Comparison of ENCODE assay signal across 8 cellular contexts in genomic region chr5:80091792-80092192, GRCh38. TPM values are rescaled to one million over a fixed set of nuclear protein-coding genes. Genes with fewer than 3 reads are reported as not detected.
DNase-seq lines count a peak whose midpoint lies in the region; ATAC-seq, FAIRE-seq and TF ChIP-seq lines count a peak whose summit lies in the region.
"Not testable (repeated sequence)": the region's sequence is repeated elsewhere in the genome, so short reads cannot be mapped to it uniquely, and the experiment has no call there.

No MANE protein-coding gene starts in this region.

- not testable (repeated sequence) for H3F3A ChIP-seq in smooth muscle cell (ENCODE audit: low read depth)

- 29% methylated on average over 15 of the region's 15 CpGs for WGBS in HepG2 (ENCODE audit: low lambda C conversion rate)
- WGBS in smooth muscle cell (ENCODE audit: low lambda C conversion rate): 34% methylated on average over 15 of the region's 15 CpGs

- POLR2A ChIA-PET in HepG2 (lab: Yijun Ruan, JAX): interaction anchor here (0.9 to 1.5 kb wide), 4 partner anchors 14 to 216 kb away, joined by 3 to 24 read pairs (median 6); partner anchors contain the start of gene SERINC5

- peak; percentile 72 for FAIRE-seq in GM18507 (lab: Jason Lieb, UNC)
- FAIRE-seq in HepG2 (lab: Jason Lieb, UNC): not testable (repeated sequence)

- not testable (repeated sequence) for H3K9me3 ChIP-seq in SJCRH30 (replicated peaks); HepG2 (ENCODE audit: low read length); smooth muscle cell (replicated peaks; ENCODE audit: low read depth)

- in situ Hi-C loops in HepG2 (cut with HindIII; ENCODE audit: extremely low pct_ligation_motif_present, low pct_unique_long_range_greater_than_20kb): loop anchor here (5.0 kb wide), 1 partner anchor 166 kb away; the partner anchor contains the start of gene SERINC5

- TF ChIP-seq POLR2A in HepG2 (IDR thresholded peaks at IDR 0.05; ENCODE audit: insufficient read depth in 1 of 2, low read depth in 2 of 2, low read length in 2 of 2): not testable (repeated sequence)

- H3K4me3 ChIP-seq in SJCRH30; epithelial cell of proximal tubule (ENCODE audit: low read depth, low read length); HepG2 (replicated peaks in 1 of 3; ENCODE audit: insufficient read depth in 1 of 3, low read depth in 2 of 3, low read length in 3 of 3); smooth muscle cell: not testable (repeated sequence)

- H3K9ac ChIP-seq in HepG2 (ENCODE audit: insufficient read depth, low read depth, low read length); smooth muscle cell (ENCODE audit: low read depth): not testable (repeated sequence)

- intact Hi-C loops in HepG2 (cut with micrococcal nuclease; ENCODE audit: unreplicated experiment): loop anchor here (1.0 to 5.0 kb wide), 5 partner anchors 61 to 216 kb away; partner anchors contain the start of gene SERINC5

- not testable (repeated sequence) for BruUV-seq in HepG2 (replicated peaks; lab: Mats Ljungman, UMichigan)

- not testable (repeated sequence) for H3K4me1 ChIP-seq in SJCRH30
- H3K4me1 ChIP-seq in HepG2 (ENCODE audit: insufficient read depth, low read length) (peaks cover 59% of the 10 kb centered on the region), smooth muscle cell (ENCODE audit: low read depth) (peaks cover 20% of the 10 kb centered on the region)

- peak; percentile 60 to 71 for DNase-seq in AML-193 (lab: John Stamatoyannopoulos, UW)
- DNase-seq in GM18507 (ENCODE audit: extremely low spot score, insufficient read length, low read depth): peak; percentile 46
- DNase-seq in NCI-H1694 (lab: John Stamatoyannopoulos, UW): peak; percentile 44
- peak; percentile 31 to 82 for DNase-seq in SJCRH30
- peak; percentile 5 for DNase-seq in activated effector memory CD4-positive, alpha-beta T cell treated with Interleukin-2 at 50 U/mL for 16 hours
- DNase-seq in epithelial cell of proximal tubule (ENCODE audit: low read depth); smooth muscle cell (lab: John Stamatoyannopoulos, UW; ENCODE audit: unreplicated experiment): not testable (repeated sequence)
- DNase-seq in HepG2 (ENCODE audit: low spot score): peak; percentile 45

- peak; percentile 60 for TF ChIP-seq CTCF in epithelial cell of proximal tubule (conservative IDR thresholded peaks at IDR 0.05; ENCODE audit: low read depth, low read length)
- peak; percentile 76 for TF ChIP-seq CTCF in HepG2 (CRISPR knock-in tag; IDR thresholded peaks at IDR 0.05)
- TF ChIP-seq CTCF in smooth muscle cell (IDR thresholded peaks at IDR 0.05; ENCODE audit: borderline replicate concordance, insufficient read depth, poor library complexity, severe bottlenecking): peak; percentile 78

- not testable (repeated sequence) for TF ChIP-seq EP300 in HepG2 (IDR thresholded peaks at IDR 0.05; ENCODE audit: low read depth in 2 of 2, low read length in 2 of 2); HepG2 (CRISPR knock-in tag; IDR thresholded peaks at IDR 0.05; ENCODE audit: borderline replicate concordance)

- H3K4me2 ChIP-seq in HepG2 (ENCODE audit: low read depth, low read length): peak overlapping the region; percentile 49; the same call in 1 of the 2 replicates
- peak overlapping the region; percentile 68 for H3K4me2 ChIP-seq in smooth muscle cell

- not testable (repeated sequence) for H3K36me3 ChIP-seq in SJCRH30; HepG2 (replicated peaks in 1 of 2; ENCODE audit: control insufficient read depth in 1 of 2, insufficient read depth in 2 of 2, low read length in 2 of 2); smooth muscle cell (ENCODE audit: low read depth)

- H3K27me3 ChIP-seq in SJCRH30; HepG2 (ENCODE audit: control insufficient read depth in 1 of 2, insufficient read depth in 2 of 2, low read length in 2 of 2); smooth muscle cell (ENCODE audit: low read depth): not testable (repeated sequence)

- 0 out of 3 replicates have a peak, but pooled peaks have one; percentile 4 for ATAC-seq in HepG2

- H3K79me2 ChIP-seq in HepG2 (ENCODE audit: insufficient read depth, low read length); smooth muscle cell (ENCODE audit: low read depth): not testable (repeated sequence)

- TF ChIP-seq RAD21 in HepG2 (CRISPR knock-in tag; IDR thresholded peaks at IDR 0.05): peak; percentile 75

- not testable (repeated sequence) for H4K20me1 ChIP-seq in HepG2 (ENCODE audit: insufficient read depth, low read length); smooth muscle cell (ENCODE audit: low read depth)

- H2AFZ ChIP-seq in HepG2 (ENCODE audit: low read length): not testable (repeated sequence)
- H2AFZ ChIP-seq in smooth muscle cell (ENCODE audit: low read depth): peak overlapping the region; percentile 9

- H3K27ac ChIP-seq in SJCRH30; HepG2 (ENCODE audit: extremely low read length, insufficient read depth, low read length); smooth muscle cell (ENCODE audit: low read depth): not testable (repeated sequence)

- CTCF ChIA-PET in HepG2 (lab: Yijun Ruan, JAX; ENCODE audit: low intra/inter-chr PET ratio, low total read pairs): interaction anchor here (1.1 to 2.9 kb wide), 3 partner anchors 93 to 216 kb away, joined by 4 to 22 read pairs (median 12); no protein-coding TSS in a partner anchor

TF ChIP-seq in HepG2, 621 proteins besides CTCF, POLR2A, EP300 and RAD21 (continues in another document):
- peak; percentile 87 for TF ChIP-seq STAG1 (CRISPR knock-in tag; IDR thresholded peaks at IDR 0.05)
- TF ChIP-seq ARID3A (IDR thresholded peaks at IDR 0.05; ENCODE audit: low read depth, low read length): peak; percentile 49; the same call in 1 of the 2 replicates
- TF ChIP-seq SMC3 (IDR thresholded peaks at IDR 0.05; ENCODE audit: low read length): peak; percentile 80
- TF ChIP-seq TEAD3 (CRISPR knock-in tag; optimal IDR thresholded peaks at IDR 0.05; ENCODE audit: borderline replicate concordance): peak; percentile 39

RNA-seq across cellular contexts. Expression of gene THBS4, which starts 56.6 kb away (rescaled TPM):
- total RNA-seq in SJCRH30 (2014; rRNA removed; shearing (Covaris generic)): 4.6 and 6.0 TPM in 2 replicates
- total RNA-seq in epithelial cell of proximal tubule (0.29 and 1.3 TPM in 2 replicates), HepG2 (2016; rRNA removed; fragmentation: Illumina TruSeq; extraction: Trizol) (0.60 and 0.98 TPM in 2 replicates), smooth muscle cell (2.9 TPM in 1 of 2 replicates, not detected in the other)
- total RNA-seq in HepG2 (2016; cell fraction: cytosol; rRNA removed; fragmentation: Illumina TruSeq; extraction: Trizol; ENCODE audit: low read depth): 0.71 TPM in 1 of 2 replicates, not detected in the other
- 0.97 and 1.1 TPM in 2 replicates for total RNA-seq in HepG2 (2016; cell fraction: insoluble cytoplasmic fraction; rRNA removed; fragmentation: Illumina TruSeq; extraction: Trizol)
- 0.06 and 0.31 TPM in 2 replicates for total RNA-seq in HepG2 (2016; cell fraction: membrane; rRNA removed; fragmentation: Illumina TruSeq; extraction: Trizol)
- 0.44 and 1.5 TPM in 2 replicates for total RNA-seq in HepG2 (2016; cell fraction: nucleus; rRNA removed; fragmentation: Illumina TruSeq; extraction: Trizol)
- polyA plus RNA-seq in HepG2 (2011; rRNA removed) (1.0 and 1.2 TPM in 2 replicates), smooth muscle cell (0.61 and 0.74 TPM in 2 replicates)
- 0.46 and 0.53 TPM in 2 replicates for polyA plus RNA-seq in HepG2 (2011; cell fraction: cytosol; rRNA removed)
- 1.5 and 1.6 TPM in 2 replicates for polyA plus RNA-seq in HepG2 (2011; cell fraction: nucleus; rRNA removed)
- polyA plus RNA-seq in HepG2 (2012): 0.72 and 1.9 TPM in 2 replicates
- polyA plus RNA-seq in HepG2 (2016; cell fraction: cytosol; fragmentation: Illumina TruSeq; extraction: Trizol; ENCODE audit: low read depth): 0.16 TPM in 1 of 2 replicates, not detected in the other
- polyA plus RNA-seq in HepG2 (2016; cell fraction: insoluble cytoplasmic fraction; fragmentation: Illumina TruSeq; extraction: Trizol; ENCODE audit: low read depth): 0.58 and 0.60 TPM in 2 replicates
- polyA plus RNA-seq in HepG2 (2016; cell fraction: membrane; fragmentation: Illumina TruSeq; extraction: Trizol; ENCODE audit: low read depth): 0.21 TPM in 1 of 2 replicates, not detected in the other
- polyA plus RNA-seq in HepG2 (2016; cell fraction: nucleus; fragmentation: Illumina TruSeq; extraction: Trizol; ENCODE audit: insufficient read depth, low read depth): 0.73 and 0.78 TPM in 2 replicates
- 0.46 and 0.56 TPM in 2 replicates for polyA minus RNA-seq in HepG2 (2011; rRNA and poly(A)+ RNA removed; ENCODE audit: low replicate concordance)
- not detected in 2 replicates for polyA minus RNA-seq in HepG2 (2011; cell fraction: cytosol; rRNA and poly(A)+ RNA removed)
- polyA minus RNA-seq in HepG2 (2011; cell fraction: nucleus; rRNA and poly(A)+ RNA removed): 1.2 and 1.3 TPM in 2 replicates
